ENCODE assay signal across 12 cellular contexts in genomic region chr1:93964777-93965200, GRCh38.
A peak's percentile ranks its signal among the peaks of the same experiment; 100 is the strongest.
DNase-seq lines count a peak whose midpoint lies in the region; TF ChIP-seq lines count a peak whose summit lies in the region.
"Had no signal": no experiment of that assay in that cellular context is flagged by ENCODE, and none has a peak within 500 bp of the region (broad histone marks: within the 10 kb centered on the region; RNA-seq: fewer than 3 reads in every experiment).

No MANE protein-coding gene starts in this region.

- TF ChIP-seq POLR2A in NB4 (IDR thresholded peaks at IDR 0.05; ENCODE audit: extremely low read depth, insufficient read length), result no peak

- TF ChIP-seq CTCF in NB4 (IDR thresholded peaks at IDR 0.05; ENCODE audit: low read depth, low read length), result no peak

- peak overlapping the region; percentile 90 for H3K27ac ChIP-seq in epithelial cell of prostate
- H3K27ac ChIP-seq: gastroesophageal sphincter, thoracic aorta had no signal

- DNase-seq in GM03348 (ENCODE audit: low spot score), result peak; percentile 35
- DNase-seq in NB4 (ENCODE audit: low read depth), result peak; percentile 53
- DNase-seq in epithelial cell of prostate (ENCODE audit: low read depth, low spot score), result peak; percentile 91
- peak; percentile 43 for DNase-seq in non-pigmented ciliary epithelial cell (ENCODE audit: low read depth)
- DNase-seq in NCI-H128 (lab: John Stamatoyannopoulos, UW; ENCODE audit: unreplicated experiment), result no peak
- DNase-seq in T-helper 9 cell, result no peak
- no peak for DNase-seq in NCI-H1417 treated with DMSO at 0.1 percent for 48 hours (lab: John Stamatoyannopoulos, UW)
- DNase-seq in stimulated activated CD4-positive, alpha-beta T cell treated with anti-CD3 and anti-CD28 coated beads, Interleukin-12 subunit alpha, Interleukin-12 subunit beta, amount 100 ng/mL, for 4 hours, result no peak
- DNase-seq: activated T-cell treated with anti-CD3 and anti-CD28 coated beads, Interleukin-2, amount 50 U/mL, for 24 hours; C1 segment of cervical spinal cord had no signal

- H3K4me3 ChIP-seq in NB4 (ENCODE audit: low read depth, low read length), result no peak overlapping the region
- H3K4me3 ChIP-seq: gastroesophageal sphincter, thoracic aorta had no signal

Comparison
In these comparisons a context has a peak if more than half of its experiments do, and no peak if none do; other contexts are left out.
1. DNase-seq: peak in GM03348 (single experiment), NB4 (single experiment), epithelial cell of prostate (single experiment) and non-pigmented ciliary epithelial cell (single experiment); none in NCI-H128 (single experiment), T-helper 9 cell (single experiment), NCI-H1417 treated with DMSO at 0.1 percent for 48 hours (single experiment) and stimulated activated CD4-positive, alpha-beta T cell treated with anti-CD3 and anti-CD28 coated beads, Interleukin-12 subunit alpha, Interleukin-12 subunit beta, amount 100 ng/mL, for 4 hours (single experiment).